In the genomic region with DNA sequence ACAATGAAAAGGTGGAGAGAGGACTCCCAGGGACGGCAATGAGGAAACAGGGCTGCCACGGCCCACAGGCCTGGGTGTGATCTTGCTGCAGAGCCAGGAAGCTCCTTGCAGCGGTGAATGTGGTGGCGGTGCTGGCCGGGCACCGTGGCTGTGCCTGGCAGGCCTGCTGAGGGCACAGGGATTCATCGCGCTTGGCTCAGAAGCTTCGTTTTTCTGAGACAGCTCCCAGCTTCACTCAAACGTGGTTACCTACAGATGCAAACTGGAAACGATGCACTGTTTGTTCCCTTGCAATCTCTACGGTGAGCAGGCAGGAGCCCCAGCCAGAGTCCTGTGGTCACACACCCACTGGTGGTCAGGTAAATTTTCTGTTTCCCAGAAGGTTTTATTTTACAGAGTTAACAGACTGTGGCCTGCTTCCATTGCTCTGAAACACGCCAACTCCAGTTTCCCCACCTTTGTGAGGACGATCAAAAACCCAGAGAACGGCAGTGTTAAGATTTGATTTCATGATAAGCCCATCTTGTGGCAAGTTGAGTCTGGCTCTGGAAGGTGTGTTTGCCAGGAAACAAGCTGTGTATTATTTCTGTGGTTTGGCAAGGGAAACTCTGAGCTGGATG, we compare ENCODE assay signal across 10 cellular contexts.
DNase-seq lines count a peak whose midpoint lies in the region; ATAC-seq and TF ChIP-seq lines count a peak whose summit lies in the region.
"Had no signal": no experiment of that assay in that cellular context is flagged by ENCODE, and none has a peak within 500 bp of the region (broad histone marks: within the 10 kb centered on the region; RNA-seq: fewer than 3 reads in every experiment).

No MANE protein-coding gene starts in this region.

- H3K9me3 ChIP-seq in suprapubic skin, result no peaks in the 10 kb centered on the region
- H3K9me3 ChIP-seq: ascending aorta had no signal

- H3K9me3 Mint-ChIP-seq in activated naive CD4-positive, alpha-beta T cell treated with anti-CD3 and anti-CD28 coated beads, Interleukin-2, amount 10 ng/mL, durations not matched to agents 7 days and 5 days, result peaks cover 11% of the 10 kb centered on the region
- peaks cover 8% of the 10 kb centered on the region for H3K9me3 Mint-ChIP-seq in activated CD4-positive, alpha-beta memory T cell treated with anti-CD3 and anti-CD28 coated beads, Interleukin-2, amount 10 ng/mL, durations not matched to agents 7 days and 5 days
- no peaks in the 10 kb centered on the region for H3K9me3 Mint-ChIP-seq in glutamatergic neuron (ENCODE audit: unreplicated experiment)

- peak overlapping the region; percentile 75 for H3K27ac Mint-ChIP-seq in activated naive CD4-positive, alpha-beta T cell treated with anti-CD3 and anti-CD28 coated beads, Interleukin-2, amount 10 ng/mL, durations not matched to agents 7 days and 5 days
- H3K27ac Mint-ChIP-seq in activated CD4-positive, alpha-beta memory T cell treated with anti-CD3 and anti-CD28 coated beads, Interleukin-2, amount 10 ng/mL, durations not matched to agents 7 days and 5 days, result peak overlapping the region; percentile 92
- no peak overlapping the region for H3K27ac Mint-ChIP-seq in glutamatergic neuron (ENCODE audit: unreplicated experiment)

- TF ChIP-seq CTCF in fibroblast of mammary gland (conservative IDR thresholded peaks at IDR 0.05; ENCODE audit: control insufficient read depth, insufficient read depth, low read depth, low read length), result no peak
- TF ChIP-seq CTCF in suprapubic skin (IDR thresholded peaks at IDR 0.05), result no peak
- TF ChIP-seq CTCF in glutamatergic neuron (IDR thresholded peaks at IDR 0.05; ENCODE audit: partially characterized antibody, unreplicated experiment), result no peak
- no peak for TF ChIP-seq CTCF in omental fat pad (IDR thresholded peaks at IDR 0.05)

- H3K4me1 Mint-ChIP-seq in activated naive CD4-positive, alpha-beta T cell treated with anti-CD3 and anti-CD28 coated beads, Interleukin-2, amount 10 ng/mL, durations not matched to agents 7 days and 5 days, result peaks cover 56% of the 10 kb centered on the region
- H3K4me1 Mint-ChIP-seq in activated CD4-positive, alpha-beta memory T cell treated with anti-CD3 and anti-CD28 coated beads, Interleukin-2, amount 10 ng/mL, durations not matched to agents 7 days and 5 days, result peaks cover 64% of the 10 kb centered on the region
- H3K4me1 Mint-ChIP-seq in glutamatergic neuron (ENCODE audit: low read depth, unreplicated experiment), result no peaks in the 10 kb centered on the region

- H3K27me3 Mint-ChIP-seq in activated naive CD4-positive, alpha-beta T cell treated with anti-CD3 and anti-CD28 coated beads, Interleukin-2, amount 10 ng/mL, durations not matched to agents 7 days and 5 days, result peaks cover 13% of the 10 kb centered on the region
- H3K27me3 Mint-ChIP-seq in activated CD4-positive, alpha-beta memory T cell treated with anti-CD3 and anti-CD28 coated beads, Interleukin-2, amount 10 ng/mL, durations not matched to agents 7 days and 5 days, result no peaks in the 10 kb centered on the region
- H3K27me3 Mint-ChIP-seq in glutamatergic neuron (ENCODE audit: unreplicated experiment), result peaks cover 3% of the 10 kb centered on the region

- peaks cover 27% of the 10 kb centered on the region for H3K4me1 ChIP-seq in suprapubic skin
- H3K4me1 ChIP-seq: ascending aorta had no signal

- CTCF ChIA-PET in activated naive CD4-positive, alpha-beta T cell treated with anti-CD3 and anti-CD28 coated beads, Interleukin-2, amount 10 ng/mL, durations not matched to agents 7 days and 5 days (lab: Charles Lee), result interaction anchor here (0.6 to 4.5 kb wide), 11 partner anchors 9 to 248 kb away, joined by 3 to 24 read pairs (median 4); no protein-coding TSS in a partner anchor
- CTCF ChIA-PET in activated CD4-positive, alpha-beta memory T cell treated with anti-CD3 and anti-CD28 coated beads, Interleukin-2, amount 10 ng/mL, durations not matched to agents 7 days and 5 days (lab: Charles Lee), result interaction anchor here (1.0 to 5.0 kb wide), 4 partner anchors 10 to 75 kb away, joined by 3 to 32 read pairs (median 9); no protein-coding TSS in a partner anchor

- peak; percentile 54 for DNase-seq in activated naive CD4-positive, alpha-beta T cell treated with anti-CD3 and anti-CD28 coated beads, Interleukin-2, amount 10 ng/mL, durations not matched to agents 7 days and 5 days
- no peak for DNase-seq in activated naive CD4-positive, alpha-beta T cell treated with Interleukin-2 at 50 U/mL for 16 hours
- DNase-seq in activated CD4-positive, alpha-beta memory T cell treated with anti-CD3 and anti-CD28 coated beads, Interleukin-2, amount 10 ng/mL, durations not matched to agents 7 days and 5 days, result peak; percentile 69
- DNase-seq in fibroblast of mammary gland (ENCODE audit: low read depth), result peak; percentile 66
- DNase-seq in suprapubic skin (ENCODE audit: low spot score in 2 of 2), result peak; percentile 58 to 78
- no peak for DNase-seq in glutamatergic neuron
- no peak for DNase-seq in omental fat pad (ENCODE audit: low spot score)
- DNase-seq: NCI-H1694 had no signal

- no peak overlapping the region for H3K4me3 ChIP-seq in fibroblast of mammary gland (ENCODE audit: control insufficient read depth, low read depth, low read length)
- H3K4me3 ChIP-seq in suprapubic skin, result no peak overlapping the region
- H3K4me3 ChIP-seq: ascending aorta had no signal

- peaks cover 12% of the 10 kb centered on the region for H3K36me3 Mint-ChIP-seq in activated naive CD4-positive, alpha-beta T cell treated with anti-CD3 and anti-CD28 coated beads, Interleukin-2, amount 10 ng/mL, durations not matched to agents 7 days and 5 days
- peaks cover 24% of the 10 kb centered on the region for H3K36me3 Mint-ChIP-seq in activated CD4-positive, alpha-beta memory T cell treated with anti-CD3 and anti-CD28 coated beads, Interleukin-2, amount 10 ng/mL, durations not matched to agents 7 days and 5 days (ENCODE audit: low read depth)
- H3K36me3 Mint-ChIP-seq in glutamatergic neuron (ENCODE audit: unreplicated experiment), result no peaks in the 10 kb centered on the region

- no peaks in the 10 kb centered on the region for H3K36me3 ChIP-seq in suprapubic skin
- H3K36me3 ChIP-seq: ascending aorta had no signal

- no peak for ATAC-seq in omental fat pad (ENCODE audit: low FRiP score)
- ATAC-seq in GM21786 (IDR thresholded peaks at IDR 0.05; ENCODE audit: unreplicated experiment), result no peak

- no peak for TF ChIP-seq POLR2A in suprapubic skin (IDR thresholded peaks at IDR 0.05)

- H3K27me3 ChIP-seq in suprapubic skin, result no peaks in the 10 kb centered on the region
- H3K27me3 ChIP-seq: ascending aorta had no signal

- WGBS in suprapubic skin, result 50% methylated on average over 14 of the region's 15 CpGs

- H3K27ac ChIP-seq in suprapubic skin, result peak overlapping the region; percentile 61
- H3K27ac ChIP-seq: ascending aorta had no signal

- H3K4me3 Mint-ChIP-seq in activated naive CD4-positive, alpha-beta T cell treated with anti-CD3 and anti-CD28 coated beads, Interleukin-2, amount 10 ng/mL, durations not matched to agents 7 days and 5 days, result no peak overlapping the region
- H3K4me3 Mint-ChIP-seq in activated CD4-positive, alpha-beta memory T cell treated with anti-CD3 and anti-CD28 coated beads, Interleukin-2, amount 10 ng/mL, durations not matched to agents 7 days and 5 days, result peak overlapping the region; percentile 40
- H3K4me3 Mint-ChIP-seq in glutamatergic neuron (ENCODE audit: unreplicated experiment), result no peak overlapping the region

- POLR2A ChIA-PET in activated CD4-positive, alpha-beta memory T cell treated with anti-CD3 and anti-CD28 coated beads, Interleukin-2, amount 10 ng/mL, durations not matched to agents 7 days and 5 days (lab: Charles Lee), result interaction anchor here (0.7 to 7.1 kb wide), 19 partner anchors 9 to 249 kb away, joined by 3 to 132 read pairs (median 6); partner anchors contain the start of gene NFIL3

- TF ChIP-seq EP300 in suprapubic skin (IDR thresholded peaks at IDR 0.05), result no peak

Comparison
In these comparisons a context has a peak if more than half of its experiments do, and no peak if none do; other contexts are left out.
1. DNase-seq: peak in activated naive CD4-positive, alpha-beta T cell treated with anti-CD3 and anti-CD28 coated beads, Interleukin-2, amount 10 ng/mL, durations not matched to agents 7 days and 5 days (single experiment), activated CD4-positive, alpha-beta memory T cell treated with anti-CD3 and anti-CD28 coated beads, Interleukin-2, amount 10 ng/mL, durations not matched to agents 7 days and 5 days (single experiment), fibroblast of mammary gland (single experiment) and suprapubic skin (2 of 2); none in activated naive CD4-positive, alpha-beta T cell treated with Interleukin-2 at 50 U/mL for 16 hours (single experiment), glutamatergic neuron (single experiment) and omental fat pad (single experiment).